In the genomic region with DNA sequence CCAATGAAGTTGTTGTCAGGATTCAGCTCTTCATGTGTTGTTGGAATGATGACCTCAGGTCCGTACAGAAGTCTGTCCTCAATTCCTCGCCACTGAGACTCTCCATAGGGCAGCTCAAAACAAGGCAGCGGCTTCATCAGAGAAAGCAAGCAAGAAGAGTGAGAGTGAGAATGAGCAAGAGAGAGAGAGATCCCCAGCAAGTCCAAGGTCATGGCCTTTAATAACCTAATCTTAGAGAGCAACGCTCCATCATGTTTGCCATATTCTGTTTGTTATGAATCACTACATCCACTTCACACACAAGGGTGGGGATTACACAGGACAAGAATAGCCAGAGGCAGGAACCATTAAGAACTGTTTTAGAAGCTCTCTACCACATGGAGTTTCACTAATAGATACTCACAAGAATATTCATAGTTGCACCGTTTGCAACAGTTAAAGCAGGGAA, we compare ENCODE assay signal across 12 cellular contexts. TPM values are rescaled to one million over a fixed set of nuclear protein-coding genes. Genes with fewer than 3 reads are reported as not detected.
DNase-seq lines count a peak whose midpoint lies in the region; ATAC-seq and TF ChIP-seq lines count a peak whose summit lies in the region.
"Had no signal": no experiment of that assay in that cellular context is flagged by ENCODE, and none has a peak within 500 bp of the region (broad histone marks: within the 10 kb centered on the region; RNA-seq: fewer than 3 reads in every experiment).

No MANE protein-coding gene starts in this region.

- H3K36me3 Mint-ChIP-seq in T-helper 17 cell (ENCODE audit: low read depth), result peaks cover 3% of the 10 kb centered on the region

- H3K4me3 Mint-ChIP-seq in T-helper 17 cell, result no peak overlapping the region
- H3K4me3 Mint-ChIP-seq: H9 had no signal

- peak overlapping the region in 1 of 2 donors; percentile 21 for H3K27ac ChIP-seq in lung (ENCODE audit: low read depth in 1 of 2, low read length in 1 of 2)
- H3K27ac ChIP-seq: vagina had no signal

- H3K4me1 ChIP-seq in lung (ENCODE audit: control insufficient read depth in 2 of 2, insufficient read depth in 2 of 2, low read length in 2 of 2), result peaks cover 0 to 4% of the 10 kb centered on the region in 2 donors
- H3K4me1 ChIP-seq: vagina had no signal

- peak; percentile 97 for ATAC-seq in GM18870 (IDR thresholded peaks at IDR 0.05; ENCODE audit: unreplicated experiment)
- peak; percentile 84 for ATAC-seq in GM21786 (IDR thresholded peaks at IDR 0.05; ENCODE audit: unreplicated experiment)
- peak; percentile 73 for ATAC-seq in HG03439 (IDR thresholded peaks at IDR 0.05; ENCODE audit: unreplicated experiment)
- peak; percentile 32 for ATAC-seq in lung (ENCODE audit: insufficient read depth, low FRiP score)
- no peak for ATAC-seq in T-helper 17 cell
- no peak for ATAC-seq in HG02970 (IDR thresholded peaks at IDR 0.05; ENCODE audit: low FRiP score, unreplicated experiment)

- WGBS in lung, 2 donors, result 66 to 93% methylated on average over 5 of the region's 5 CpGs

- H3K4me1 Mint-ChIP-seq in T-helper 17 cell, result no peaks in the 10 kb centered on the region

- peaks cover under 1% of the 10 kb centered on the region for H3K27me3 Mint-ChIP-seq in T-helper 17 cell

- H3K27ac Mint-ChIP-seq in T-helper 17 cell, result no peak overlapping the region
- H3K27ac Mint-ChIP-seq: H9 had no signal

- H3K36me3 ChIP-seq in lung (ENCODE audit: control insufficient read depth in 2 of 2, insufficient read depth in 2 of 2, low read length in 2 of 2), result no peaks in the 10 kb centered on the region
- H3K36me3 ChIP-seq: vagina had no signal

- no peak for TF ChIP-seq CTCF in lung (IDR thresholded peaks at IDR 0.05; ENCODE audit: control extremely low read depth, extremely low read depth)

- no peak overlapping the region for H3K4me3 ChIP-seq in lung
- H3K4me3 ChIP-seq: vagina had no signal

- no peaks in the 10 kb centered on the region for H3K27me3 ChIP-seq in lung (ENCODE audit: control insufficient read depth, insufficient read depth)
- H3K27me3 ChIP-seq: vagina had no signal

- H3K9me3 ChIP-seq in lung (ENCODE audit: control insufficient read depth in 2 of 2, insufficient read depth in 1 of 2, low read length in 1 of 2), result no peaks in the 10 kb centered on the region
- H3K9me3 ChIP-seq in T-helper 17 cell (ENCODE audit: control insufficient read depth, low read length, poor library complexity, severe bottlenecking), result no peaks in the 10 kb centered on the region
- H3K9me3 ChIP-seq: vagina had no signal

- DNase-seq in lung (ENCODE audit: low spot score), result no peak
- no peak for DNase-seq in NCI-H748 treated with DMSO at 0.1 percent for 48 hours (lab: John Stamatoyannopoulos, UW)
- no peak for DNase-seq in anterior cingulate cortex (lab: John Stamatoyannopoulos, UW)
- DNase-seq in T-helper 17 cell, result no peak
- DNase-seq: cortex of kidney, H9, NCI-H1417 treated with DMSO at 0.1 percent for 48 hours had no signal

RNA-seq across cellular contexts. Expression of gene MMP7, which starts 23.3 kb away (rescaled TPM):
- total RNA-seq in lung, result 100 to 1,000 TPM in 1 of 2 donors, 10 to 100 TPM in 1; 30.4 to 433 TPM
- polyA plus RNA-seq in lung, result 10 to 100 TPM; 17.9 to 21.9 TPM
- not detected for total RNA-seq in T-helper 17 cell
- total RNA-seq: H9 had no signal

Comparison
In these comparisons a context has a peak if more than half of its experiments do, and no peak if none do; other contexts are left out.
1. ATAC-seq: peak in GM18870 (single experiment), GM21786 (single experiment), HG03439 (single experiment) and lung (single experiment); none in T-helper 17 cell (single experiment) and HG02970 (single experiment).
2. RNA of gene MMP7, which starts 23.3 kb away (total RNA-seq): 30.4 to 433 TPM in lung; not detected in T-helper 17 cell; every median in the first group is over 10 times any median in the second.